Comparison of ENCODE assay signal across 16 cellular contexts in the genomic region with DNA sequence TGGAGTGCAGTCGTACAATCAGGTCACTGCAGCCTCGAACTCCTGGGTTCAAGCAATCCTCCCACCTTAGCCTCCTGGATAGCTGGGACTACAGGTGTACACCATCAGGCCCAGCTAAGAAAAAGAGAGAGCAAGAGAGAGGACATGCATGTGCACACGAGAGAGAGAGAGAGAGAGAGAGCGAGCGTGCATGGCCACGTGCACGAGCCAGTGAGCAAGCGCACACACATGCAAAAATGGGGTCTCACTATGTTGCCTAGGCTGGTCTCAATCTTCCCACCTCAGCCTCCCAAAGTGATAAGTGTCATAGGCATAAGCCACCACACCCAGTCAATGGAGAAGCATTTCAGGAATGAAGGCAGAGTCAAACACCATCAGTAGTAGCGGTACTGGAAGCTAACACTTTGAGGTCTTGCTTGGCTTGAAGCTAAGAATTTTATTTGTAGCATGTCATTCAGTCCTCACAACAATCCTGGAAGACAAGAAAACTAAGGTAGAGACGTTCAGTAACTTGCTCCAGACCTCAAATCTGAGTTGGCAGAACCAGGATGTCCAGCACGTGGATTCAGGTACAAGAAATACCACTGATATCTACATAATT. TPM values are rescaled to one million over a fixed set of nuclear protein-coding genes. Genes with fewer than 3 reads are reported as not detected.
A peak's percentile ranks its signal among the peaks of the same experiment; 100 is the strongest.
DNase-seq lines count a peak whose midpoint lies in the region; TF ChIP-seq lines count a peak whose summit lies in the region.
"Had no signal": no experiment of that assay in that cellular context is flagged by ENCODE, and none has a peak within 500 bp of the region (broad histone marks: within the 10 kb centered on the region; RNA-seq: fewer than 3 reads in every experiment).

No MANE protein-coding gene starts in this region.

- TF ChIP-seq POLR2A in transverse colon (IDR thresholded peaks at IDR 0.05): no peak

- WGBS in transverse colon (ENCODE audit: low coverage in 1 of 2), 2 donors: 71 to 81% methylated on average over 4 to 11 of the region's 11 CpGs

- no peak overlapping the region for H3K4me3 Mint-ChIP-seq in activated naive CD4-positive, alpha-beta T cell treated with anti-CD3 and anti-CD28 coated beads, Interleukin-2, amount 10 ng/mL, durations not matched to agents 7 days and 5 days
- peak overlapping the region; percentile 64 for H3K4me3 Mint-ChIP-seq in activated naive CD8-positive, alpha-beta T cell
- H3K4me3 Mint-ChIP-seq in mesothelial cell of epicardium: no peak overlapping the region

- no peaks in the 10 kb centered on the region for H3K9me3 ChIP-seq in transverse colon
- H3K9me3 ChIP-seq: colonic mucosa, left ventricle myocardium inferior, tibial artery had no signal

- no peaks in the 10 kb centered on the region for H3K27me3 ChIP-seq in transverse colon
- H3K27me3 ChIP-seq: colonic mucosa, hepatocyte, tibial artery had no signal

- H3K36me3 Mint-ChIP-seq in activated naive CD4-positive, alpha-beta T cell treated with anti-CD3 and anti-CD28 coated beads, Interleukin-2, amount 10 ng/mL, durations not matched to agents 7 days and 5 days: peaks cover 44% of the 10 kb centered on the region
- peaks cover 11% of the 10 kb centered on the region for H3K36me3 Mint-ChIP-seq in activated naive CD8-positive, alpha-beta T cell
- H3K36me3 Mint-ChIP-seq in mesothelial cell of epicardium: peaks cover 26% of the 10 kb centered on the region

- no peak for TF ChIP-seq CTCF in mesothelial cell of epicardium (IDR thresholded peaks at IDR 0.05; ENCODE audit: unreplicated experiment)
- no peak for TF ChIP-seq CTCF in transverse colon (IDR thresholded peaks at IDR 0.05)

- H3K4me1 Mint-ChIP-seq in activated naive CD4-positive, alpha-beta T cell treated with anti-CD3 and anti-CD28 coated beads, Interleukin-2, amount 10 ng/mL, durations not matched to agents 7 days and 5 days: peaks cover 39% of the 10 kb centered on the region
- peaks cover 78% of the 10 kb centered on the region for H3K4me1 Mint-ChIP-seq in activated naive CD8-positive, alpha-beta T cell (ENCODE audit: low read depth)
- H3K4me1 Mint-ChIP-seq in mesothelial cell of epicardium: peaks cover 26% of the 10 kb centered on the region

- no peak overlapping the region for H3K27ac ChIP-seq in transverse colon
- H3K27ac ChIP-seq: colonic mucosa, hepatocyte, left ventricle myocardium inferior, tibial artery had no signal

- no peak overlapping the region for H3K4me3 ChIP-seq in transverse colon
- H3K4me3 ChIP-seq: colonic mucosa, hepatocyte, left ventricle myocardium inferior, tibial artery had no signal

- H3K9me3 Mint-ChIP-seq in activated naive CD4-positive, alpha-beta T cell treated with anti-CD3 and anti-CD28 coated beads, Interleukin-2, amount 10 ng/mL, durations not matched to agents 7 days and 5 days: no peaks in the 10 kb centered on the region
- H3K9me3 Mint-ChIP-seq in activated naive CD8-positive, alpha-beta T cell (ENCODE audit: low read depth): no peaks in the 10 kb centered on the region
- H3K9me3 Mint-ChIP-seq in mesothelial cell of epicardium: no peaks in the 10 kb centered on the region

- in situ Hi-C loops in transverse colon (cut with MboI; ENCODE audit: low pct_ligation_motif_present in 1 of 4, low pct_unique_long_range_greater_than_20kb in 1 of 4, low sequenced_read_pairs in 3 of 4): loop anchor here in 1 of 4 donors (25.0 kb wide), 1 partner anchor 114 kb away; no protein-coding TSS in a partner anchor

- peaks cover 0 to 10% (median 0%) of the 10 kb centered on the region in 4 donors for H3K36me3 ChIP-seq in transverse colon
- H3K36me3 ChIP-seq: colonic mucosa had no signal

- intact Hi-C loops in transverse colon (cut with DNase I; ENCODE audit: low total_unique reads): no loop called here

- TF ChIP-seq EP300 in transverse colon (IDR thresholded peaks at IDR 0.05; ENCODE audit: low read depth): no peak

- no peaks in the 10 kb centered on the region for H3K27me3 Mint-ChIP-seq in activated naive CD4-positive, alpha-beta T cell treated with anti-CD3 and anti-CD28 coated beads, Interleukin-2, amount 10 ng/mL, durations not matched to agents 7 days and 5 days
- no peaks in the 10 kb centered on the region for H3K27me3 Mint-ChIP-seq in activated naive CD8-positive, alpha-beta T cell
- H3K27me3 Mint-ChIP-seq in mesothelial cell of epicardium (ENCODE audit: low read depth): no peaks in the 10 kb centered on the region

- peak overlapping the region; percentile 61 for H3K27ac Mint-ChIP-seq in activated naive CD4-positive, alpha-beta T cell treated with anti-CD3 and anti-CD28 coated beads, Interleukin-2, amount 10 ng/mL, durations not matched to agents 7 days and 5 days
- H3K27ac Mint-ChIP-seq in activated naive CD8-positive, alpha-beta T cell: peak overlapping the region; percentile 91
- peak overlapping the region; percentile 71 for H3K27ac Mint-ChIP-seq in mesothelial cell of epicardium

- CTCF ChIA-PET in activated naive CD4-positive, alpha-beta T cell treated with anti-CD3 and anti-CD28 coated beads, Interleukin-2, amount 10 ng/mL, durations not matched to agents 7 days and 5 days (lab: Charles Lee): interaction anchor here (0.7 kb wide), 1 partner anchor 12 kb away, joined by 3 read pairs; no protein-coding TSS in a partner anchor

- H3K4me1 ChIP-seq in transverse colon: peaks cover 24 to 78% (median 41%) of the 10 kb centered on the region in 4 donors

- DNase-seq in activated naive CD4-positive, alpha-beta T cell treated with anti-CD3 and anti-CD28 coated beads, Interleukin-2, amount 10 ng/mL, durations not matched to agents 7 days and 5 days: no peak
- no peak for DNase-seq in activated naive CD4-positive, alpha-beta T cell treated with anti-CD3 and anti-CD28 coated beads, Interleukin-2, amount 50 U/mL, for 16 hours
- DNase-seq in mesothelial cell of epicardium (ENCODE audit: low spot score in 2 of 2, unreplicated experiment in 2 of 2): no peak
- no peak for DNase-seq in cerebellum (ENCODE audit: low spot score)
- DNase-seq in transverse colon: no peak
- no peak for DNase-seq in epidermal melanocyte (ENCODE audit: insufficient read length, low spot score)
- DNase-seq in medulla oblongata (ENCODE audit: extremely low spot score): no peak
- DNase-seq: colonic mucosa; DMS153; left ventricle myocardium inferior; NCI-H345; stimulated activated CD4-positive, alpha-beta T cell treated with anti-CD3 and anti-CD28 coated beads, Interleukin-12 subunit alpha, Interleukin-12 subunit beta, amount 100 ng/mL, for 4 hours; SW 1271; tibial artery had no signal

RNA-seq across cellular contexts. Expression of a gene that starts 14.5 kb away (rescaled TPM):
- 272 to 289 TPM (median 283 TPM) in 3 replicates for total RNA-seq in mesothelial cell of epicardium
- 207 TPM for total RNA-seq in cerebellum
- 100 to 1,000 TPM; 123 to 191 (median 174) TPM for total RNA-seq in transverse colon

RNA-seq across cellular contexts. Expression of a gene that starts 38.6 kb away (rescaled TPM):
- total RNA-seq in mesothelial cell of epicardium (1.6 to 2.7 TPM (median 1.9 TPM) in 3 replicates), cerebellum (0.18 TPM), transverse colon (under 1 TPM in 1 of 4 donors, not detected in 3; 0.48 TPM)
- total RNA-seq: left ventricle myocardium inferior had no signal

RNA-seq across cellular contexts. Expression of a gene that starts 42.6 kb away (rescaled TPM):
- total RNA-seq in mesothelial cell of epicardium (2.1 to 2.8 TPM (median 2.5 TPM) in 3 replicates), cerebellum (0.82 TPM), transverse colon (1 to 10 TPM in 3 of 4 donors, not detected in 1; 5.2 to 9.5 (median 5.3) TPM)
